In genomic region chr2:73080321-73081131, GRCh38 we compare ENCODE assay signal across 2 cellular contexts.
TF ChIP-seq lines count a peak whose summit lies in the region.

No MANE protein-coding gene starts in this region.

TF ChIP-seq in HEK293, 187 proteins besides CTCF, POLR2A, EP300 and RAD21:
- TF ChIP-seq GLIS1 (tag by site-specific recombination; IDR thresholded peaks at IDR 0.05): 0 out of 2 replicates have a peak, but pooled peaks have one; percentile 5
- no peak for TF ChIP-seq ZSCAN4 (tag by site-specific recombination; IDR thresholded peaks at IDR 0.05)

TF ChIP-seq in HepG2, 621 proteins besides CTCF, POLR2A, EP300 and RAD21:
- TF ChIP-seq FOSL1 (CRISPR knock-in tag; IDR thresholded peaks at IDR 0.05; ENCODE audit: borderline replicate concordance) (no peak), ZBTB38 (CRISPR knock-in tag; IDR thresholded peaks at IDR 0.05) (peak; percentile 64; the same call in 1 of the 2 replicates), RARA (CRISPR knock-in tag; IDR thresholded peaks at IDR 0.05) (peak; percentile 46; the same call in 1 of the 2 replicates), ZBTB33 (CRISPR knock-in tag; IDR thresholded peaks at IDR 0.05) (peak; percentile 86), ZNF709 (CRISPR knock-in tag; IDR thresholded peaks at IDR 0.05) (0 out of 2 replicates have a peak, but pooled peaks have one; percentile 21), NONO (IDR thresholded peaks at IDR 0.05) (no peak), NONO (CRISPR knock-in tag; conservative IDR thresholded peaks at IDR 0.05) (peak; percentile 53; the same call in 1 of the 2 replicates), ZBTB43 (CRISPR knock-in tag; conservative IDR thresholded peaks at IDR 0.05) (no peak), ZNF263 (CRISPR knock-in tag; IDR thresholded peaks at IDR 0.05) (peak; percentile 91), HNF4A (CRISPR knock-in tag; IDR thresholded peaks at IDR 0.05) (peak; percentile 40; the same call in 1 of the 2 replicates), RXRA (CRISPR knock-in tag; IDR thresholded peaks at IDR 0.05) (peak; percentile 57), HMGXB3 (CRISPR knock-in tag; IDR thresholded peaks at IDR 0.05; ENCODE audit: borderline replicate concordance) (no peak), ZNF687 (CRISPR knock-in tag; IDR thresholded peaks at IDR 0.05) (peak; percentile 41)
